In genomic region chr7:37342665-37343471, GRCh38 we compare ENCODE assay signal across 9 cellular contexts.
A peak's percentile ranks its signal among the peaks of the same experiment; 100 is the strongest.
DNase-seq lines count a peak whose midpoint lies in the region; ATAC-seq, FAIRE-seq and TF ChIP-seq lines count a peak whose summit lies in the region.
"Had no signal": no experiment of that assay in that cellular context is flagged by ENCODE, and none has a peak within 500 bp of the region (broad histone marks: within the 10 kb centered on the region; RNA-seq: fewer than 3 reads in every experiment).

No MANE protein-coding gene starts in this region.

- H3K27ac Mint-ChIP-seq in dendritic cell treated with granulocyte-macrophage colony-stimulating factor and Interleukin-4, amounts not matched to agents 40 ng/mL and 50 ng/mL, for 4 days = peak overlapping the region; percentile 88

- no peak overlapping the region for H3K4me3 ChIP-seq in WERI-Rb-1 (ENCODE audit: low read depth, low read length)

- H3K36me3 Mint-ChIP-seq in dendritic cell treated with granulocyte-macrophage colony-stimulating factor and Interleukin-4, amounts not matched to agents 40 ng/mL and 50 ng/mL, for 4 days (ENCODE audit: low read depth) = peaks cover 39% of the 10 kb centered on the region

- no peaks in the 10 kb centered on the region for H3K27me3 ChIP-seq in WERI-Rb-1 (ENCODE audit: insufficient read depth, low read depth, severe bottlenecking)

- no peak for FAIRE-seq in urothelium cell line (lab: Jason Lieb, UNC)
- FAIRE-seq: bronchial epithelial cell had no signal

- H3K9me3 ChIP-seq in WERI-Rb-1 (ENCODE audit: severe bottlenecking) = no peaks in the 10 kb centered on the region

- no peak for TF ChIP-seq CTCF in WERI-Rb-1 (IDR thresholded peaks at IDR 0.05; ENCODE audit: low read depth, low read length)

- peaks cover 35% of the 10 kb centered on the region for H3K4me1 Mint-ChIP-seq in dendritic cell treated with granulocyte-macrophage colony-stimulating factor and Interleukin-4, amounts not matched to agents 40 ng/mL and 50 ng/mL, for 4 days (ENCODE audit: low read depth)

- H3K36me3 ChIP-seq in WERI-Rb-1 = no peaks in the 10 kb centered on the region

- intact Hi-C loops in Right ventricle myocardium inferior (cut with DNase I) (loop anchor here (2.0 kb wide), 1 partner anchor 24 kb away; no protein-coding TSS in a partner anchor), cardiac septum (cut with DNase I) (no loop called here)
- intact Hi-C loops in dendritic cell treated with granulocyte-macrophage colony-stimulating factor and Interleukin-4, amounts not matched to agents 40 ng/mL and 50 ng/mL, for 4 days (cut with micrococcal nuclease) = no loop called here

- H3K4me3 Mint-ChIP-seq in dendritic cell treated with granulocyte-macrophage colony-stimulating factor and Interleukin-4, amounts not matched to agents 40 ng/mL and 50 ng/mL, for 4 days = peak overlapping the region; percentile 72

- no peaks in the 10 kb centered on the region for H3K27me3 Mint-ChIP-seq in dendritic cell treated with granulocyte-macrophage colony-stimulating factor and Interleukin-4, amounts not matched to agents 40 ng/mL and 50 ng/mL, for 4 days

- no peaks in the 10 kb centered on the region for H3K9me3 Mint-ChIP-seq in dendritic cell treated with granulocyte-macrophage colony-stimulating factor and Interleukin-4, amounts not matched to agents 40 ng/mL and 50 ng/mL, for 4 days

- H3K27ac ChIP-seq in WERI-Rb-1 = no peak overlapping the region

- DNase-seq in Right ventricle myocardium inferior (ENCODE audit: missing footprints) (peak; percentile 79), cardiac septum (ENCODE audit: low spot score) (no peak), urothelium cell line (ENCODE audit: low spot score) (no peak), WERI-Rb-1 (no peak)
- DNase-seq in activated CD4-positive, CD25-positive, alpha-beta regulatory T cell (lab: John Stamatoyannopoulos, UW) = peak; percentile 25 to 47 (median 40)
- DNase-seq in stimulated activated CD4-positive, alpha-beta T cell treated with anti-CD3 and anti-CD28 coated beads, Interleukin-1b, Interleukin-23, amount 100 ng/mL, for 24 hours (ENCODE audit: low read depth in 4 of 4, low spot score in 1 of 4) = peak in 3 of 4 experiments; percentile 31 to 57 (median 41)

- ATAC-seq in Right ventricle myocardium inferior = peak; percentile 60
- peak; percentile 69 for ATAC-seq in HG03439 (IDR thresholded peaks at IDR 0.05; ENCODE audit: unreplicated experiment)

Comparison
In these comparisons a context has a peak if more than half of its experiments do, and no peak if none do; other contexts are left out.
1. DNase-seq: peak in Right ventricle myocardium inferior (single experiment), activated CD4-positive, CD25-positive, alpha-beta regulatory T cell (4 of 4) and stimulated activated CD4-positive, alpha-beta T cell treated with anti-CD3 and anti-CD28 coated beads, Interleukin-1b, Interleukin-23, amount 100 ng/mL, for 24 hours (3 of 4); none in cardiac septum (single experiment), urothelium cell line (single experiment) and WERI-Rb-1 (single experiment).